ENCODE assay signal across 1 cellular context in genomic region chr10:97771055-97771811, GRCh38.
TF ChIP-seq lines count a peak whose summit lies in the region.

No MANE protein-coding gene starts in this region.

TF ChIP-seq in GM12878, 131 proteins besides CTCF, POLR2A, EP300 and RAD21:
- no peak for TF ChIP-seq NFIC (IDR thresholded peaks at IDR 0.05; ENCODE audit: low read depth, low read length)
- no peak for TF ChIP-seq LARP7 (IDR thresholded peaks at IDR 0.05)
- no peak for TF ChIP-seq CREM (IDR thresholded peaks at IDR 0.05; ENCODE audit: low read depth)
- TF ChIP-seq ZNF592 (IDR thresholded peaks at IDR 0.05), result no peak
- TF ChIP-seq SREBF1 (IDR thresholded peaks at IDR 0.05; ENCODE audit: low read length), result no peak
- no peak for TF ChIP-seq CUX1 (IDR thresholded peaks at IDR 0.05; ENCODE audit: insufficient replicate concordance, low read depth, low read length)
- TF ChIP-seq, protein P1, sequence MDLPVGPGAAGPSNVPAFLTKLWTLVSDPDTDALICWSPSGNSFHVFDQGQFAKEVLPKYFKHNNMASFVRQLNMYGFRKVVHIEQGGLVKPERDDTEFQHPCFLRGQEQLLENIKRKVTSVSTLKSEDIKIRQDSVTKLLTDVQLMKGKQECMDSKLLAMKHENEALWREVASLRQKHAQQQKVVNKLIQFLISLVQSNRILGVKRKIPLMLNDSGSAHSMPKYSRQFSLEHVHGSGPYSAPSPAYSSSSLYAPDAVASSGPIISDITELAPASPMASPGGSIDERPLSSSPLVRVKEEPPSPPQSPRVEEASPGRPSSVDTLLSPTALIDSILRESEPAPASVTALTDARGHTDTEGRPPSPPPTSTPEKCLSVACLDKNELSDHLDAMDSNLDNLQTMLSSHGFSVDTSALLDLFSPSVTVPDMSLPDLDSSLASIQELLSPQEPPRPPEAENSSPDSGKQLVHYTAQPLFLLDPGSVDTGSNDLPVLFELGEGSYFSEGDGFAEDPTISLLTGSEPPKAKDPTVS (IDR thresholded peaks at IDR 0.05; ENCODE audit: low read depth, low read length), result no peak
- TF ChIP-seq USF2 (IDR thresholded peaks at IDR 0.05; ENCODE audit: borderline replicate concordance, low read depth, low read length), result no peak
- TF ChIP-seq CBFB (IDR thresholded peaks at IDR 0.05; ENCODE audit: low read depth), result no peak
- TF ChIP-seq REST (IDR thresholded peaks at IDR 0.05; ENCODE audit: low read depth, low read length), result no peak
- TF ChIP-seq, protein P2, sequence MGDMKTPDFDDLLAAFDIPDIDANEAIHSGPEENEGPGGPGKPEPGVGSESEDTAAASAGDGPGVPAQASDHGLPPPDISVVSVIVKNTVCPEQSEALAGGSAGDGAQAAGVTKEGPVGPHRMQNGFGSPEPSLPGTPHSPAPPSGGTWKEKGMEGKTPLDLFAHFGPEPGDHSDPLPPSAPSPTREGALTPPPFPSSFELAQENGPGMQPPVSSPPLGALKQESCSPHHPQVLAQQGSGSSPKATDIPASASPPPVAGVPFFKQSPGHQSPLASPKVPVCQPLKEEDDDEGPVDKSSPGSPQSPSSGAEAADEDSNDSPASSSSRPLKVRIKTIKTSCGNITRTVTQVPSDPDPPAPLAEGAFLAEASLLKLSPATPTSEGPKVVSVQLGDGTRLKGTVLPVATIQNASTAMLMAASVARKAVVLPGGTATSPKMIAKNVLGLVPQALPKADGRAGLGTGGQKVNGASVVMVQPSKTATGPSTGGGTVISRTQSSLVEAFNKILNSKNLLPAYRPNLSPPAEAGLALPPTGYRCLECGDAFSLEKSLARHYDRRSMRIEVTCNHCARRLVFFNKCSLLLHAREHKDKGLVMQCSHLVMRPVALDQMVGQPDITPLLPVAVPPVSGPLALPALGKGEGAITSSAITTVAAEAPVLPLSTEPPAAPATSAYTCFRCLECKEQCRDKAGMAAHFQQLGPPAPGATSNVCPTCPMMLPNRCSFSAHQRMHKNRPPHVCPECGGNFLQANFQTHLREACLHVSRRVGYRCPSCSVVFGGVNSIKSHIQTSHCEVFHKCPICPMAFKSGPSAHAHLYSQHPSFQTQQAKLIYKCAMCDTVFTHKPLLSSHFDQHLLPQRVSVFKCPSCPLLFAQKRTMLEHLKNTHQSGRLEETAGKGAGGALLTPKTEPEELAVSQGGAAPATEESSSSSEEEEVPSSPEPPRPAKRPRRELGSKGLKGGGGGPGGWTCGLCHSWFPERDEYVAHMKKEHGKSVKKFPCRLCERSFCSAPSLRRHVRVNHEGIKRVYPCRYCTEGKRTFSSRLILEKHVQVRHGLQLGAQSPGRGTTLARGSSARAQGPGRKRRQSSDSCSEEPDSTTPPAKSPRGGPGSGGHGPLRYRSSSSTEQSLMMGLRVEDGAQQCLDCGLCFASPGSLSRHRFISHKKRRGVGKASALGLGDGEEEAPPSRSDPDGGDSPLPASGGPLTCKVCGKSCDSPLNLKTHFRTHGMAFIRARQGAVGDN (IDR thresholded peaks at IDR 0.05), result no peak
- TF ChIP-seq ZZZ3 (IDR thresholded peaks at IDR 0.05; ENCODE audit: control insufficient read depth, insufficient read length, low read depth), result no peak
- TF ChIP-seq, protein P3, sequence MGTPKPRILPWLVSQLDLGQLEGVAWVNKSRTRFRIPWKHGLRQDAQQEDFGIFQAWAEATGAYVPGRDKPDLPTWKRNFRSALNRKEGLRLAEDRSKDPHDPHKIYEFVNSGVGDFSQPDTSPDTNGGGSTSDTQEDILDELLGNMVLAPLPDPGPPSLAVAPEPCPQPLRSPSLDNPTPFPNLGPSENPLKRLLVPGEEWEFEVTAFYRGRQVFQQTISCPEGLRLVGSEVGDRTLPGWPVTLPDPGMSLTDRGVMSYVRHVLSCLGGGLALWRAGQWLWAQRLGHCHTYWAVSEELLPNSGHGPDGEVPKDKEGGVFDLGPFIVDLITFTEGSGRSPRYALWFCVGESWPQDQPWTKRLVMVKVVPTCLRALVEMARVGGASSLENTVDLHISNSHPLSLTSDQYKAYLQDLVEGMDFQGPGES (IDR thresholded peaks at IDR 0.05), result no peak
- TF ChIP-seq KLF5 (IDR thresholded peaks at IDR 0.05; ENCODE audit: partially characterized antibody), result no peak
- no peak for TF ChIP-seq BRCA1 (IDR thresholded peaks at IDR 0.05; ENCODE audit: low read depth, low read length)
- TF ChIP-seq NFYA (IDR thresholded peaks at IDR 0.05; ENCODE audit: borderline replicate concordance, low read depth, low read length), result no peak
- no peak for TF ChIP-seq CBX3 (IDR thresholded peaks at IDR 0.05; ENCODE audit: borderline replicate concordance, low read depth)
- no peak for TF ChIP-seq SPI1 (IDR thresholded peaks at IDR 0.05; ENCODE audit: borderline replicate concordance, insufficient read depth, low read depth, low read length)
- TF ChIP-seq SIN3A (IDR thresholded peaks at IDR 0.05; ENCODE audit: low read depth, low read length), result no peak
- TF ChIP-seq, protein P4, sequence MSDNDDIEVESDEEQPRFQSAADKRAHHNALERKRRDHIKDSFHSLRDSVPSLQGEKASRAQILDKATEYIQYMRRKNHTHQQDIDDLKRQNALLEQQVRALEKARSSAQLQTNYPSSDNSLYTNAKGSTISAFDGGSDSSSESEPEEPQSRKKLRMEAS (IDR thresholded peaks at IDR 0.05; ENCODE audit: low read depth, low read length), result no peak
